ENCODE assay signal across 13 cellular contexts in the genomic region with DNA sequence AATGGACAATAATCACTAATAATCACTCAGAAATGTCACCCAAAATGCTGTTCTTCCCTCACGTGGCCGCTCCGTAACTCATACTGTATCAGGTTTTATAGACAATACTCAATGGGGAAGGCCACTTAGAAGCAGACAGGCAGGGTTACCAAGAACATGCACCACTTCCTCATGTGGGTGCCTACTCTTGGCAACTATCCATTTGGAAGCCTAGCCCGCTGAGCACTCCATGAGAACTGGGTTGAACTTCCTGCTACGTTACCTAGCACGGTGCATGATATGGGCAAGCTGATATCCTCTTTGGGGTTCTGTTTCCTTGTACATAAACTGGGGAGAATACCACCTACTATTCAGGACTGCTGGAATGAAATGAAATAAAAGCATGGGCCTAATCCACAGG. TPM values are rescaled to one million over a fixed set of nuclear protein-coding genes. Genes with fewer than 3 reads are reported as not detected.
DNase-seq lines count a peak whose midpoint lies in the region; TF ChIP-seq lines count a peak whose summit lies in the region.
"Had no signal": no experiment of that assay in that cellular context is flagged by ENCODE, and none has a peak within 500 bp of the region (broad histone marks: within the 10 kb centered on the region; RNA-seq: fewer than 3 reads in every experiment).

No MANE protein-coding gene starts in this region.

- DNase-seq in DMS153 treated with DMSO at 0.1 percent for 48 hours (lab: John Stamatoyannopoulos, UW; ENCODE audit: unreplicated experiment), result peak; percentile 94
- DNase-seq in NCI-H2029 (lab: John Stamatoyannopoulos, UW), result peak; percentile 94
- DNase-seq in globus pallidus (ENCODE audit: low spot score), result peak; percentile 56
- DNase-seq in neural progenitor cell (ENCODE audit: low spot score), result no peak
- no peak for DNase-seq in occipital lobe (lab: John Stamatoyannopoulos, UW)
- DNase-seq in retina, result no peak
- no peak for DNase-seq in osteocyte (ENCODE audit: extremely low spot score, unreplicated experiment)
- no peak for DNase-seq in NOMO-1 treated with dmso at 0.1 percent for 144 hours (lab: John Stamatoyannopoulos, UW; ENCODE audit: unreplicated experiment)
- DNase-seq: dermis blood vessel endothelial cell; NCI-H1417; NCI-H748 treated with DMSO at 0.1 percent for 48 hours; ovary; stimulated activated CD4-positive, alpha-beta T cell treated with anti-CD3 and anti-CD28 coated beads, Interleukin-4, amount 100 ng/mL, for 24 hours had no signal

- no peak overlapping the region for H3K27ac ChIP-seq in neural progenitor cell
- H3K27ac ChIP-seq: ovary had no signal

- H3K36me3 ChIP-seq in neural progenitor cell, result no peaks in the 10 kb centered on the region
- H3K36me3 ChIP-seq: ovary had no signal

- H3K4me3 ChIP-seq in neural progenitor cell, result no peak overlapping the region
- H3K4me3 ChIP-seq: ovary had no signal

- no peak for TF ChIP-seq CTCF in neural progenitor cell (IDR thresholded peaks at IDR 0.05)
- no peak for TF ChIP-seq CTCF in osteocyte (IDR thresholded peaks at IDR 0.05)

- no peak overlapping the region for H3K9ac ChIP-seq in neural progenitor cell

- no peaks in the 10 kb centered on the region for H3K9me3 ChIP-seq in neural progenitor cell (ENCODE audit: low read depth)
- H3K9me3 ChIP-seq: ovary had no signal

- H4K20me1 ChIP-seq in neural progenitor cell (ENCODE audit: low read depth), result peaks cover 20% of the 10 kb centered on the region

- no peak overlapping the region for H2AFZ ChIP-seq in neural progenitor cell (replicated peaks)

- H3K36me3 Mint-ChIP-seq in neural progenitor cell (peaks cover 60% of the 10 kb centered on the region), osteocyte (ENCODE audit: unreplicated experiment) (peaks cover 68% of the 10 kb centered on the region)

- H3K4me2 ChIP-seq in neural progenitor cell, result no peak overlapping the region

- no peaks in the 10 kb centered on the region for H3K27me3 ChIP-seq in neural progenitor cell
- H3K27me3 ChIP-seq: ovary had no signal

- H3K27me3 Mint-ChIP-seq in neural progenitor cell (ENCODE audit: insufficient read depth, low read depth) (peaks cover 3% of the 10 kb centered on the region), osteocyte (ENCODE audit: unreplicated experiment) (no peaks in the 10 kb centered on the region)

- H3K9me3 Mint-ChIP-seq in neural progenitor cell (peaks cover 15% of the 10 kb centered on the region), osteocyte (ENCODE audit: unreplicated experiment) (peaks cover 11% of the 10 kb centered on the region)

- no peaks in the 10 kb centered on the region for H3F3A ChIP-seq in neural progenitor cell (ENCODE audit: low read depth)

- H3K4me1 Mint-ChIP-seq in neural progenitor cell (no peaks in the 10 kb centered on the region), osteocyte (ENCODE audit: unreplicated experiment) (peaks cover 8% of the 10 kb centered on the region)

- H3K4me3 Mint-ChIP-seq in neural progenitor cell, result no peak overlapping the region
- H3K4me3 Mint-ChIP-seq in osteocyte (ENCODE audit: unreplicated experiment), result no peak overlapping the region

- H3K4me1 ChIP-seq in neural progenitor cell, result no peaks in the 10 kb centered on the region

- H3K79me2 ChIP-seq in neural progenitor cell (ENCODE audit: low read depth), result peaks cover 15% of the 10 kb centered on the region

- H3K27ac Mint-ChIP-seq in neural progenitor cell, result peak overlapping the region; percentile 60
- no peak overlapping the region for H3K27ac Mint-ChIP-seq in osteocyte (ENCODE audit: unreplicated experiment)

RNA-seq across cellular contexts. Expression of gene DAP, which starts 14.3 kb away (rescaled TPM):
- total RNA-seq in neural progenitor cell (ENCODE audit: low replicate concordance) (12.2 and 21.8 TPM in 2 replicates), occipital lobe (5.8 TPM), osteocyte (168 and 173 TPM in 2 replicates)

Comparison
In these comparisons a context has a peak if more than half of its experiments do, and no peak if none do; other contexts are left out.
1. DNase-seq: peak in DMS153 treated with DMSO at 0.1 percent for 48 hours (single experiment), NCI-H2029 (single experiment) and globus pallidus (single experiment); none in neural progenitor cell (single experiment), occipital lobe (single experiment), retina (single experiment), osteocyte (single experiment) and NOMO-1 treated with dmso at 0.1 percent for 144 hours (single experiment).